In genomic region chr20:32415494-32415893, GRCh38 we compare ENCODE assay signal across 1 cellular context.
TF ChIP-seq lines count a peak whose summit lies in the region.

No MANE protein-coding gene starts in this region.

TF ChIP-seq in K562, 482 proteins besides CTCF, POLR2A, EP300 and RAD21 (continued from another document):
- TF ChIP-seq RBM25 (IDR thresholded peaks at IDR 0.05; ENCODE audit: low read depth, low read length, severe bottlenecking) (no peak), ZNF316 (IDR thresholded peaks at IDR 0.05) (peak; percentile 90), NFE2 (IDR thresholded peaks at IDR 0.05; ENCODE audit: low read depth) (0 out of 2 replicates have a peak, but pooled peaks have one; percentile 24), EP400 (IDR thresholded peaks at IDR 0.05) (peak; percentile 10; the same call in 1 of the 2 replicates), NFIX (CRISPR knock-in tag; IDR thresholded peaks at IDR 0.05; ENCODE audit: low read depth) (no peak), MAFF (IDR thresholded peaks at IDR 0.05; ENCODE audit: low read length) (peak; percentile 38; the same call in 1 of the 2 replicates), PRMT5 (CRISPR knock-in tag; IDR thresholded peaks at IDR 0.05) (no peak), PKNOX1 (IDR thresholded peaks at IDR 0.05) (no peak), HSF4 (CRISPR knock-in tag; IDR thresholded peaks at IDR 0.05; ENCODE audit: borderline replicate concordance) (no peak), BRF1 (IDR thresholded peaks at IDR 0.05; ENCODE audit: borderline replicate concordance, extremely low read depth, insufficient read length) (no peak), ZNF436 (CRISPR knock-in tag; IDR thresholded peaks at IDR 0.05) (no peak), MAFK (IDR thresholded peaks at IDR 0.05; ENCODE audit: low read length) (peak; percentile 42; the same call in 1 of the 2 replicates), CREB5 (CRISPR knock-in tag; IDR thresholded peaks at IDR 0.05) (no peak), ZZZ3 (IDR thresholded peaks at IDR 0.05) (no peak), RUNX1 (IDR thresholded peaks at IDR 0.05; ENCODE audit: low read depth) (no peak), DEAF1 (CRISPR knock-in tag; IDR thresholded peaks at IDR 0.05) (no peak), C11orf30 (IDR thresholded peaks at IDR 0.05; ENCODE audit: low read depth) (peak; percentile 85)
